ENCODE assay signal across 19 cellular contexts in the genomic region with DNA sequence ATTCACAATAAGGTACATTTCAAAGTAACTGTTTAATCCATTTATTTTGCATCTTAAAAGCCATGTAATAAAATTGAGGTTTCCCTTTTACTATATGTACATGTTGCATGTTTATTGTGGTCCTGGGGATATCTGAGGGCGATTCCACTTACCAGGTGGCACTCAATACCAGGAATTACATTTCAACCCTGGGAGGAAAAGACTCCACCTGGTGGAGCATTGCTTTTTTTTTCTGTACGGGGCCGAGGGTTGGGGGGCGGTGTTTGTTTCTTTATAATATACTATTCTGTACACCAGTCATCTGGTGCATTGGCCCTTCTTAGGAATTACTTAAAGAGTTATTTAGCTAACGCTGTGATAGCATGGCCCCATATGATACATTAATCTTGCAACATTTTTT. TPM values are rescaled to one million over a fixed set of nuclear protein-coding genes. Genes with fewer than 3 reads are reported as not detected.
DNase-seq lines count a peak whose midpoint lies in the region; ATAC-seq and TF ChIP-seq lines count a peak whose summit lies in the region.
"Had no signal": no experiment of that assay in that cellular context is flagged by ENCODE, and none has a peak within 500 bp of the region (broad histone marks: within the 10 kb centered on the region; RNA-seq: fewer than 3 reads in every experiment).

No MANE protein-coding gene starts in this region.

- TF ChIP-seq CTCF in HCT116 (IDR thresholded peaks at IDR 0.05 in 2 of 3, conservative IDR thresholded peaks at IDR 0.05 in 1 of 3; ENCODE audit: borderline replicate concordance in 1 of 3, insufficient read depth in 1 of 3, low read depth in 2 of 3, low read length in 2 of 3) (peak; percentile 61 to 83 (median 64)), OCI-LY3 (IDR thresholded peaks at IDR 0.05; ENCODE audit: low read depth, low read length) (peak; percentile 16; the same call in 1 of the 2 replicates), epithelial cell of proximal tubule (conservative IDR thresholded peaks at IDR 0.05; ENCODE audit: low read depth, low read length) (peak; percentile 41), Peyer's patch (IDR thresholded peaks at IDR 0.05) (no peak)

- ATAC-seq in HCT116 (peak; percentile 90), HG02588 (IDR thresholded peaks at IDR 0.05; ENCODE audit: unreplicated experiment) (no peak)
- ATAC-seq: lower lobe of right lung had no signal

- H3K4me3 ChIP-seq in BLaER1 treated with 17β-estradiol and CSF1 and Interleukin-3, amounts not matched to agents 10 nM and 100 nM, result peak overlapping the region in 4 of 10 experiments; percentile 9 to 29 (median 18); a peak in 4 of 20 replicates
- H3K4me3 ChIP-seq in HCT116 (replicated peaks in 1 of 2; ENCODE audit: low read depth in 1 of 2, low read length in 2 of 2) (no peak overlapping the region), OCI-LY3 (ENCODE audit: low read length) (no peak overlapping the region), epithelial cell of proximal tubule (ENCODE audit: low read depth, low read length) (no peak overlapping the region), Peyer's patch (no peak overlapping the region)
- H3K4me3 ChIP-seq: lower lobe of right lung, thyroid gland had no signal

- peak; percentile 54 for TF ChIP-seq RAD21 in HCT116 (IDR thresholded peaks at IDR 0.05; ENCODE audit: low read depth)

- peaks cover 74 to 98% (median 91%) of the 10 kb centered on the region in 10 experiments for H3K4me1 ChIP-seq in BLaER1 treated with 17β-estradiol and CSF1 and Interleukin-3, amounts not matched to agents 10 nM and 100 nM
- H3K4me1 ChIP-seq in HCT116 (ENCODE audit: control insufficient read depth in 1 of 2, insufficient read depth in 2 of 2, low read length in 2 of 2), result no peaks in the 10 kb centered on the region
- peaks cover 7% of the 10 kb centered on the region for H3K4me1 ChIP-seq in OCI-LY3 (ENCODE audit: low read length)
- no peaks in the 10 kb centered on the region for H3K4me1 ChIP-seq in Peyer's patch
- H3K4me1 ChIP-seq: thyroid gland had no signal

- peak overlapping the region; percentile 72 to 78 (median 76); a peak in 21 of 22 replicates for H3K9ac ChIP-seq in BLaER1 treated with 17β-estradiol and CSF1 and Interleukin-3, amounts not matched to agents 10 nM and 100 nM
- H3K9ac ChIP-seq in HCT116 (ENCODE audit: low read length) (no peak overlapping the region), OCI-LY3 (ENCODE audit: low read length) (no peak overlapping the region)

- no peaks in the 10 kb centered on the region for H3K9me2 ChIP-seq in HCT116 (ENCODE audit: insufficient read depth)

- CTCF ChIA-PET in HCT116 (lab: Charles Lee), result interaction anchor here (1.6 to 1.7 kb wide), 3 partner anchors 13 to 276 kb away, joined by 4 to 6 read pairs (median 5); no protein-coding TSS in a partner anchor

- no peaks in the 10 kb centered on the region for H3K36me3 ChIP-seq in BLaER1 treated with 17β-estradiol and CSF1 and Interleukin-3, amounts not matched to agents 10 nM and 100 nM
- H3K36me3 ChIP-seq in HCT116 (ENCODE audit: control insufficient read depth in 1 of 2, insufficient read depth in 2 of 2, low read length in 2 of 2) (no peaks in the 10 kb centered on the region), OCI-LY3 (replicated peaks; ENCODE audit: low read depth, low read length) (no peaks in the 10 kb centered on the region), Peyer's patch (no peaks in the 10 kb centered on the region)
- H3K36me3 ChIP-seq: lower lobe of right lung, thyroid gland had no signal

- H2AFZ ChIP-seq in HCT116 (ENCODE audit: low read depth, low read length, poor library complexity, severe bottlenecking) (peak overlapping the region; percentile 68), OCI-LY3 (ENCODE audit: low read depth, low read length) (peak overlapping the region; percentile 59; the same call in 1 of the 2 replicates)

- 0 out of 22 replicates have a peak, but pooled peaks cover 0 to under 1% (median 0%) of the 10 kb centered on the region in 11 experiments for H3K9me3 ChIP-seq in BLaER1 treated with 17β-estradiol and CSF1 and Interleukin-3, amounts not matched to agents 10 nM and 100 nM (replicated peaks in 1 of 11)
- no peaks in the 10 kb centered on the region for H3K9me3 ChIP-seq in HCT116 (ENCODE audit: control insufficient read depth in 1 of 2, insufficient read depth in 1 of 2, low read depth in 1 of 2, low read length in 2 of 2)
- H3K9me3 ChIP-seq in OCI-LY3 (ENCODE audit: insufficient read depth, low read length), result no peaks in the 10 kb centered on the region
- H3K9me3 ChIP-seq in Peyer's patch, result no peaks in the 10 kb centered on the region
- H3K9me3 ChIP-seq: lower lobe of right lung, thyroid gland had no signal

- intact Hi-C loops in HCT116 (cut with micrococcal nuclease), result loop anchor here (1.0 to 5.0 kb wide), 2 partner anchors 276 to 950 kb away; no protein-coding TSS in a partner anchor

- no peaks in the 10 kb centered on the region for H4K20me1 ChIP-seq in BLaER1 treated with 17β-estradiol and CSF1 and Interleukin-3, amounts not matched to agents 10 nM and 100 nM
- H4K20me1 ChIP-seq in HCT116 (ENCODE audit: insufficient read depth) (no peaks in the 10 kb centered on the region), OCI-LY3 (ENCODE audit: insufficient read depth, low read length) (no peaks in the 10 kb centered on the region)

- RAD21 ChIA-PET in HCT116 (lab: Charles Lee; ENCODE audit: low non-redundant PET in 1 of 2, low total read pairs in 2 of 2, uncharacterized antibody in 2 of 2, unreplicated experiment in 2 of 2), result interaction anchor here in 1 of 2 experiments (0.7 kb wide), 1 partner anchor 276 kb away, joined by 3 read pairs; no protein-coding TSS in a partner anchor

- H3K79me2 ChIP-seq in HCT116 (ENCODE audit: insufficient read depth, low read length) (no peaks in the 10 kb centered on the region), OCI-LY3 (ENCODE audit: low read length) (no peaks in the 10 kb centered on the region)

- DNase-seq in HCT116 (ENCODE audit: low read depth, low spot score) (peak; percentile 8), epithelial cell of proximal tubule (ENCODE audit: low read depth) (no peak), HUDEP-2 (lab: John Stamatoyannopoulos, UW; ENCODE audit: unreplicated experiment in 76 of 76) (no peak), Peyer's patch (no peak)
- DNase-seq in effector CD4-positive, alpha-beta T cell, result no peak
- DNase-seq: activated gamma-delta T cell treated with Interleukin-2 at 50 U/mL for 16 hours, amygdala, Karpas-422, lower lobe of right lung, naive B cell, NCI-H146, NCI-H526, Right ventricle myocardium superior, small intestine, thyroid gland had no signal

- no peaks in the 10 kb centered on the region for H3K27me3 ChIP-seq in BLaER1 treated with 17β-estradiol and CSF1 and Interleukin-3, amounts not matched to agents 10 nM and 100 nM
- no peaks in the 10 kb centered on the region for H3K27me3 ChIP-seq in HCT116 (ENCODE audit: insufficient read depth, low read length)
- H3K27me3 ChIP-seq in OCI-LY3 (ENCODE audit: low read depth, low read length), result no peaks in the 10 kb centered on the region
- no peaks in the 10 kb centered on the region for H3K27me3 ChIP-seq in Peyer's patch
- H3K27me3 ChIP-seq: thyroid gland had no signal

- H3K4me2 ChIP-seq in BLaER1 treated with 17β-estradiol and CSF1 and Interleukin-3, amounts not matched to agents 10 nM and 100 nM, result peak overlapping the region; percentile 70 to 89 (median 79)
- H3K4me2 ChIP-seq in HCT116 (ENCODE audit: low read length) (no peak overlapping the region; the same call in 1 of the 2 replicates), OCI-LY3 (ENCODE audit: low read length) (peak overlapping the region; percentile 34; the same call in 1 of the 2 replicates)

- no TSS peak for BruUV-seq in HCT116 (replicated peaks; lab: Mats Ljungman, UMichigan)

- POLR2A ChIA-PET in HCT116 (lab: Charles Lee), result no interaction called here

- no peak for TF ChIP-seq POLR2A in HCT116 (IDR thresholded peaks at IDR 0.05; ENCODE audit: borderline replicate concordance, extremely low read depth, insufficient read depth, insufficient read length)
- TF ChIP-seq POLR2A in Peyer's patch (IDR thresholded peaks at IDR 0.05), result no peak

- peak overlapping the region; percentile 79 to 95 (median 91); a peak in 21 of 22 replicates for H3K27ac ChIP-seq in BLaER1 treated with 17β-estradiol and CSF1 and Interleukin-3, amounts not matched to agents 10 nM and 100 nM
- H3K27ac ChIP-seq in HCT116 (ENCODE audit: low read depth, low read length) (no peak overlapping the region), OCI-LY3 (ENCODE audit: low read length) (no peak overlapping the region), Peyer's patch (no peak overlapping the region)
- H3K27ac ChIP-seq: lower lobe of right lung, thyroid gland had no signal

TF ChIP-seq in HCT116, 20 proteins besides CTCF, POLR2A, EP300 and RAD21:
- no peak for TF ChIP-seq EGR1 (IDR thresholded peaks at IDR 0.05; ENCODE audit: low read depth)
- peak; percentile 28; the same call in 1 of the 2 replicates for TF ChIP-seq CBX3 (IDR thresholded peaks at IDR 0.05; ENCODE audit: low read depth)
- TF ChIP-seq SIN3A (IDR thresholded peaks at IDR 0.05; ENCODE audit: low read depth), result no peak
- no peak for TF ChIP-seq ATF3 (IDR thresholded peaks at IDR 0.05)
- no peak for TF ChIP-seq JUND (IDR thresholded peaks at IDR 0.05)
- TF ChIP-seq ZFX (IDR thresholded peaks at IDR 0.05), result no peak
- TF ChIP-seq, protein P1, sequence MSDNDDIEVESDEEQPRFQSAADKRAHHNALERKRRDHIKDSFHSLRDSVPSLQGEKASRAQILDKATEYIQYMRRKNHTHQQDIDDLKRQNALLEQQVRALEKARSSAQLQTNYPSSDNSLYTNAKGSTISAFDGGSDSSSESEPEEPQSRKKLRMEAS (IDR thresholded peaks at IDR 0.05), result no peak

RNA-seq across cellular contexts. Expression of gene HGF, which starts 7.1 kb away (rescaled TPM):
- 0.15 TPM for total RNA-seq in HCT116 (2021; ENCODE audit: unreplicated experiment)
- not detected in 2 replicates for polyA plus RNA-seq in HCT116 (2012)
- total RNA-seq in epithelial cell of proximal tubule, result not detected in 2 replicates
- total RNA-seq in Peyer's patch, result 1 to 10 TPM in 3 of 4 donors, under 1 TPM in 1; 0.88 to 5.0 (median 3.8) TPM
- total RNA-seq: T-helper 2 cell treated with Interferon-gamma antibody and Interleukin-4, amounts not matched to agents 100 ng/mL and 5 ng/mL, for 36 hours had no signal

Comparison
In these comparisons a context has a peak if more than half of its experiments do, and no peak if none do; other contexts are left out.
1. H3K27ac ChIP-seq: peak in BLaER1 treated with 17β-estradiol and CSF1 and Interleukin-3, amounts not matched to agents 10 nM and 100 nM (11 of 11); none in HCT116 (single experiment), OCI-LY3 (single experiment) and Peyer's patch (0 of 4).
2. H3K9ac ChIP-seq: peak in BLaER1 treated with 17β-estradiol and CSF1 and Interleukin-3, amounts not matched to agents 10 nM and 100 nM (11 of 11); none in HCT116 (single experiment) and OCI-LY3 (single experiment).
3. CTCF ChIP-seq: peak in HCT116 (3 of 3), OCI-LY3 (single experiment) and epithelial cell of proximal tubule (single experiment); none in Peyer's patch (0 of 6).